ENCODE assay signal across 8 cellular contexts in the genomic region with DNA sequence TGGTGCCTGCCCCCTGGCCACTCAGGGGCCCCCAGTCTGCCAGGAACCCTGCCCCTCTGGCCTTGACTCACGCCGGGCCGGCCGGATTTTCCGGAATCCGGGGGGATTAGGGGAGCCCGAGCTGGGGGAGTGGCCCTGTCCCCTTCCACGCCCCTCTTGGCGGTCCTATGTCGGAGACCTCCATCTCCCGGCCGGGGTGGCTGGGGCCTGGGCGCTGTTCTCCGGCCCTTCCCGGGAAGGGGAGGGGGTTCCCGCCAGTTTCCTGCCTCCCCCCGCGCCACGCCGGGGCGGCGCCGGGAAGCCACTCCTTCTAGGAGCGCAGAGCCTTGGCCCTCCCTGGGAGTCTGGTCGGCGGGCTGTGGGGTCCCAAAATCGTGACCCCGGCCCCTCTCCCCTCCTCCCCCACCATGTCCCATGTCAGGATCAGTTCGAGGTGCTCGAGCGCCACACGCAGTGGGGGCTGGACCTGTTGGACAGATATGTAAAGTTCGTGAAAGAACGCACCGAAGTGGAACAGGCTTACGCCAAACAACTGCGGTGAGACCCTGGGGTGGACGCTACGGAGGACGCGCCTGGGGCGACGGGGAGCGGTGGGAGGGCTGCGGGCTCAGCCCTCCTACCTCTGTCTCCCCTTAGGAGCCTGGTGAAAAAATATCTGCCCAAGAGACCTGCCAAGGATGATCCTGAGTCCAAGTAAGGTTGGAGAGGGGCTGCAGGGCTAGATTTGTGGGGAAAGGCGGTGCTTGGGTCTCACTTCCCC. TPM values are rescaled to one million over a fixed set of nuclear protein-coding genes. Genes with fewer than 3 reads are reported as not detected.
DNase-seq lines count a peak whose midpoint lies in the region; ATAC-seq and TF ChIP-seq lines count a peak whose summit lies in the region.

No MANE protein-coding gene starts in this region.

- no peak overlapping the region for H2AK5ac ChIP-seq in mesendoderm (ENCODE audit: low read length)

- H3K9me3 ChIP-seq in SJSA1 (replicated peaks) (no peaks in the 10 kb centered on the region), duodenal mucosa (ENCODE audit: control insufficient read depth in 1 of 2, low read length in 2 of 2) (no peaks in the 10 kb centered on the region), upper lobe of left lung (no peaks in the 10 kb centered on the region)

- peak overlapping the region; percentile 84 for H3K4me3 Mint-ChIP-seq in T-helper 2 cell treated with Interferon-gamma antibody and Interleukin-4, amounts not matched to agents 5 μg/mL and 100 μg/mL, for 36 hours

- peak overlapping the region; percentile 88 for H3K56ac ChIP-seq in mesendoderm (ENCODE audit: low read length)

- no peak overlapping the region for H4K5ac ChIP-seq in mesendoderm (ENCODE audit: low read length)

- H3K23ac ChIP-seq in mesendoderm (ENCODE audit: low read length), result peak overlapping the region; percentile 83

- TF ChIP-seq EP300 in upper lobe of left lung (IDR thresholded peaks at IDR 0.05), result no peak

- peak overlapping the region; percentile 72 for H3K4me2 ChIP-seq in mesendoderm (ENCODE audit: low read length)

- H3K4me3 ChIP-seq in SJSA1 (peak overlapping the region; percentile 72), duodenal mucosa (ENCODE audit: low read depth in 1 of 2, low read length in 2 of 2) (peak overlapping the region; percentile 82 to 86), mesendoderm (ENCODE audit: low read length) (peak overlapping the region; percentile 75), upper lobe of left lung (peak overlapping the region; percentile 84 to 99 (median 86))

- ATAC-seq in upper lobe of left lung (ENCODE audit: low FRiP score in 2 of 2), result peak in 1 of 2 donors; percentile 1
- no peak for ATAC-seq in GM21529 (IDR thresholded peaks at IDR 0.05; ENCODE audit: unreplicated experiment)

- peak overlapping the region; percentile 86 for H3K18ac ChIP-seq in mesendoderm (ENCODE audit: low read length)

- TF ChIP-seq POLR2A in upper lobe of left lung (IDR thresholded peaks at IDR 0.05), result peak in 2 of 4 donors; percentile 47 to 56

- H3K4me1 ChIP-seq in SJSA1 (replicated peaks), result peaks cover 55% of the 10 kb centered on the region
- H3K4me1 ChIP-seq in duodenal mucosa (ENCODE audit: control insufficient read depth in 1 of 2, insufficient read depth in 2 of 2, low read length in 2 of 2), result peaks cover 44 to 54% of the 10 kb centered on the region in 2 donors
- H3K4me1 ChIP-seq in mesendoderm (ENCODE audit: control insufficient read depth, low read depth, low read length), result peaks cover 8% of the 10 kb centered on the region
- peaks cover 58 to 85% (median 69%) of the 10 kb centered on the region in 4 donors for H3K4me1 ChIP-seq in upper lobe of left lung

- H3K27ac Mint-ChIP-seq in T-helper 2 cell treated with Interferon-gamma antibody and Interleukin-4, amounts not matched to agents 5 μg/mL and 100 μg/mL, for 36 hours, result no peak overlapping the region

- peak overlapping the region; percentile 90 for H3K4ac ChIP-seq in mesendoderm (ENCODE audit: low read depth, low read length)

- H3K27ac ChIP-seq in SJSA1, result peak overlapping the region; percentile 59
- peak overlapping the region; percentile 63 for H3K27ac ChIP-seq in duodenal mucosa (ENCODE audit: low read depth, low read length)
- H3K27ac ChIP-seq in mesendoderm (ENCODE audit: low read depth, low read length), result peak overlapping the region; percentile 73
- peak overlapping the region; percentile 87 to 94 (median 94) for H3K27ac ChIP-seq in upper lobe of left lung

- H3K9ac ChIP-seq in duodenal mucosa (ENCODE audit: low read depth in 1 of 2, low read length in 2 of 2) (peak overlapping the region; percentile 92 to 94), mesendoderm (ENCODE audit: low read length) (peak overlapping the region; percentile 88)

- peak overlapping the region; percentile 63 for H2BK120ac ChIP-seq in mesendoderm (ENCODE audit: low read depth, low read length)

- peaks cover 38% of the 10 kb centered on the region for H3K79me2 ChIP-seq in mesendoderm (ENCODE audit: control insufficient read depth, insufficient read depth, low read length)

- H4K8ac ChIP-seq in mesendoderm (ENCODE audit: low read depth, low read length), result no peak overlapping the region

- no peak overlapping the region for H2BK15ac ChIP-seq in mesendoderm (replicated peaks; ENCODE audit: low read depth)

- H3K9me3 Mint-ChIP-seq in T-helper 2 cell treated with Interferon-gamma antibody and Interleukin-4, amounts not matched to agents 5 μg/mL and 100 μg/mL, for 36 hours, result no peaks in the 10 kb centered on the region

- peaks cover 14% of the 10 kb centered on the region for H3K79me1 ChIP-seq in mesendoderm (ENCODE audit: low read length)

- no CpG with 5 or more reads among the region's 46 CpGs for WGBS in mesendoderm (ENCODE audit: extremely low coverage, insufficient coverage, low lambda C conversion rate)
- WGBS in upper lobe of left lung, 2 donors, result 1 to 2% methylated on average over 10 to 24 of the region's 46 CpGs

- no peak for DNase-seq in T-helper 2 cell treated with Interferon-gamma antibody and Interleukin-4, amounts not matched to agents 5 μg/mL and 100 μg/mL, for 36 hours (ENCODE audit: low spot score)
- no peak for DNase-seq in T-helper 2 cell
- DNase-seq in SJSA1 (ENCODE audit: low read depth in 1 of 2, low spot score in 2 of 2), result peak; percentile 60 to 62
- peak; percentile 62 for DNase-seq in mesendoderm
- peak; percentile 72 to 92 for DNase-seq in upper lobe of left lung
- no peak for DNase-seq in KG1 (lab: John Stamatoyannopoulos, UW)

- H3K27me3 ChIP-seq in SJSA1 (replicated peaks) (no peaks in the 10 kb centered on the region), duodenal mucosa (ENCODE audit: control insufficient read depth in 1 of 2, insufficient read depth in 2 of 2, low read length in 2 of 2) (no peaks in the 10 kb centered on the region), mesendoderm (ENCODE audit: insufficient read depth, low read length, poor library complexity) (no peaks in the 10 kb centered on the region), upper lobe of left lung (peaks cover 0 to 7% (median 0%) of the 10 kb centered on the region in 4 donors)

- H3K4me1 Mint-ChIP-seq in T-helper 2 cell treated with Interferon-gamma antibody and Interleukin-4, amounts not matched to agents 5 μg/mL and 100 μg/mL, for 36 hours (ENCODE audit: low read depth), result peaks cover 28% of the 10 kb centered on the region

- H3K36me3 ChIP-seq in SJSA1 (peaks cover 26% of the 10 kb centered on the region), duodenal mucosa (ENCODE audit: control insufficient read depth in 1 of 2, insufficient read depth in 2 of 2, low read length in 2 of 2) (peaks cover 4 to 17% of the 10 kb centered on the region in 2 donors), mesendoderm (ENCODE audit: control insufficient read depth, insufficient read depth, low read length) (peaks cover 11% of the 10 kb centered on the region), upper lobe of left lung (peaks cover 0 to 38% (median 16%) of the 10 kb centered on the region in 4 donors)

- no peak overlapping the region for H2BK5ac ChIP-seq in mesendoderm (ENCODE audit: low read length)

- TF ChIP-seq CTCF in upper lobe of left lung (IDR thresholded peaks at IDR 0.05), result no peak

- H3K36me3 Mint-ChIP-seq in T-helper 2 cell treated with Interferon-gamma antibody and Interleukin-4, amounts not matched to agents 5 μg/mL and 100 μg/mL, for 36 hours (ENCODE audit: low read depth), result peaks cover 23% of the 10 kb centered on the region

- H3K27me3 Mint-ChIP-seq in T-helper 2 cell treated with Interferon-gamma antibody and Interleukin-4, amounts not matched to agents 5 μg/mL and 100 μg/mL, for 36 hours (ENCODE audit: low read depth), result no peaks in the 10 kb centered on the region

RNA-seq across cellular contexts. Expression of a gene that starts 1.3 kb away (rescaled TPM):
- 25.1 and 50.0 TPM in 2 replicates for total RNA-seq in SJSA1 (2014; rRNA removed; shearing (Covaris generic))
- polyA plus RNA-seq in mesendoderm (2013, experiment 1 of 2), result 135 TPM
- 134 TPM for polyA plus RNA-seq in mesendoderm (2013, experiment 2 of 2)
- total RNA-seq in upper lobe of left lung, result 100 to 1,000 TPM in 2 of 6 donors, 10 to 100 TPM in 4; 59.6 to 423 (median 74.3) TPM

RNA-seq across cellular contexts. Expression of a gene that starts 3.4 kb away (rescaled TPM):
- total RNA-seq in SJSA1 (2014; rRNA removed; shearing (Covaris generic)), result 30.1 and 38.2 TPM in 2 replicates
- 41.2 TPM for polyA plus RNA-seq in mesendoderm (2013, experiment 1 of 2)
- 40.0 TPM for polyA plus RNA-seq in mesendoderm (2013, experiment 2 of 2)
- 100 to 1,000 TPM in 1 of 6 donors, 10 to 100 TPM in 5; 51.6 to 105 (median 69.0) TPM for total RNA-seq in upper lobe of left lung

RNA-seq across cellular contexts. Expression of a gene that starts 20.3 kb away (rescaled TPM):
- not detected in 2 replicates for total RNA-seq in SJSA1 (2014; rRNA removed; shearing (Covaris generic))
- 5.4 TPM for polyA plus RNA-seq in mesendoderm (2013, experiment 1 of 2)
- 4.8 TPM for polyA plus RNA-seq in mesendoderm (2013, experiment 2 of 2)
- total RNA-seq in upper lobe of left lung, result 1,000 to 10,000 TPM in 2 of 6 donors, 100 to 1,000 TPM in 4; 461 to 1,221 (median 854) TPM

RNA-seq across cellular contexts. Expression of a gene that starts 26.5 kb away (rescaled TPM):
- not detected in 2 replicates for total RNA-seq in SJSA1 (2014; rRNA removed; shearing (Covaris generic))
- 39.0 TPM for polyA plus RNA-seq in mesendoderm (2013, experiment 1 of 2)
- 41.0 TPM for polyA plus RNA-seq in mesendoderm (2013, experiment 2 of 2)
- total RNA-seq in upper lobe of left lung, result 100 to 1,000 TPM in 1 of 6 donors, 10 to 100 TPM in 5; 24.9 to 109 (median 35.8) TPM

RNA-seq across cellular contexts. Expression of a gene that starts 31.7 kb away (rescaled TPM):
- total RNA-seq in SJSA1 (2014; rRNA removed; shearing (Covaris generic)), result not detected in 2 replicates
- polyA plus RNA-seq in mesendoderm (2013, experiment 1 of 2), result 1.0 TPM
- 0.92 TPM for polyA plus RNA-seq in mesendoderm (2013, experiment 2 of 2)
- total RNA-seq in upper lobe of left lung, result 10 to 100 TPM; 13.9 to 53.4 (median 24.1) TPM

Comparison
In these comparisons a context has a peak if more than half of its experiments do, and no peak if none do; other contexts are left out.
1. DNase-seq: peak in SJSA1 (2 of 2), mesendoderm (single experiment) and upper lobe of left lung (2 of 2); none in T-helper 2 cell treated with Interferon-gamma antibody and Interleukin-4, amounts not matched to agents 5 μg/mL and 100 μg/mL, for 36 hours (single experiment), T-helper 2 cell (0 of 5) and KG1 (single experiment).
2. RNA of a gene that starts 20.3 kb away (total RNA-seq): 461 to 1,221 TPM in upper lobe of left lung; not detected in SJSA1; every median in the first group is over 100 times any median in the second.
3. Peak in every context shown above with its lines, with median percentiles within 50 percentile points of each other: H3K27ac ChIP-seq and H3K4me3 ChIP-seq.